Comparison of ENCODE assay signal across 8 cellular contexts in the genomic region with DNA sequence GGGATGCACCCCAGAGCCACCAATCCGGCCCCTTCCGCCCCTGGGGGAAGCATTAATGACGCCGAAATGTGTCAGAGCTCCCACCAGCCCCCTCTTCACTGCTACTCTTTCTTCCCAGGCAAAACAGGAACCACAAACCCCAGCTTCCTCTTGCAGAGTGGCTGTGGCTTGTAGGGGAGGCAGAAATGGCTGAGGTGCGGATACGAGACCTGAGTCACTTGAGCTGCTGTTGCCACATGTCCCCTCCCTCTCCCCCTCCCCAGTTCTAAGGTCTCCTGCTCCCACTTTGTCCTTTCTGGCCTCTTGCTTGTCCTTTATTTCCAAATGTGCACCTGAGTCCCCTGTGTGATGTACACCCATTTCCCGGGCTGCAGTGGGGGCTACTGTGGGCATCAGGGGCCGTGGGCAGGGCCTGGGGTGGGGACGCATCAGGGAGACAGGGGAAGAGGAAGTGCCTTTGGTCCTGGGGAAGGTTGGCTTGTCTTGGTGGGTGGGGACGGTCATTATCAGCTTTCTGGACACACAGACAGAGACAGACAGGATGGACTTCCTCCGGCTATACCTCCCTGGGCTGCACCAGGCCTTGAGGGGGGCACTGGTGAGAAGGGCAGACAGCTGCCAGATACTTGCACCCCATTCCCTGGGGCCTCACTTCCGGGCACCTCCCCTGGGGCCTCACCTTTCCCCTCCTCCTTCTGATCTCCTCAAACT. TPM values are rescaled to one million over a fixed set of nuclear protein-coding genes. Genes with fewer than 3 reads are reported as not detected.
DNase-seq lines count a peak whose midpoint lies in the region; ATAC-seq and TF ChIP-seq lines count a peak whose summit lies in the region.

A gene with protein sequence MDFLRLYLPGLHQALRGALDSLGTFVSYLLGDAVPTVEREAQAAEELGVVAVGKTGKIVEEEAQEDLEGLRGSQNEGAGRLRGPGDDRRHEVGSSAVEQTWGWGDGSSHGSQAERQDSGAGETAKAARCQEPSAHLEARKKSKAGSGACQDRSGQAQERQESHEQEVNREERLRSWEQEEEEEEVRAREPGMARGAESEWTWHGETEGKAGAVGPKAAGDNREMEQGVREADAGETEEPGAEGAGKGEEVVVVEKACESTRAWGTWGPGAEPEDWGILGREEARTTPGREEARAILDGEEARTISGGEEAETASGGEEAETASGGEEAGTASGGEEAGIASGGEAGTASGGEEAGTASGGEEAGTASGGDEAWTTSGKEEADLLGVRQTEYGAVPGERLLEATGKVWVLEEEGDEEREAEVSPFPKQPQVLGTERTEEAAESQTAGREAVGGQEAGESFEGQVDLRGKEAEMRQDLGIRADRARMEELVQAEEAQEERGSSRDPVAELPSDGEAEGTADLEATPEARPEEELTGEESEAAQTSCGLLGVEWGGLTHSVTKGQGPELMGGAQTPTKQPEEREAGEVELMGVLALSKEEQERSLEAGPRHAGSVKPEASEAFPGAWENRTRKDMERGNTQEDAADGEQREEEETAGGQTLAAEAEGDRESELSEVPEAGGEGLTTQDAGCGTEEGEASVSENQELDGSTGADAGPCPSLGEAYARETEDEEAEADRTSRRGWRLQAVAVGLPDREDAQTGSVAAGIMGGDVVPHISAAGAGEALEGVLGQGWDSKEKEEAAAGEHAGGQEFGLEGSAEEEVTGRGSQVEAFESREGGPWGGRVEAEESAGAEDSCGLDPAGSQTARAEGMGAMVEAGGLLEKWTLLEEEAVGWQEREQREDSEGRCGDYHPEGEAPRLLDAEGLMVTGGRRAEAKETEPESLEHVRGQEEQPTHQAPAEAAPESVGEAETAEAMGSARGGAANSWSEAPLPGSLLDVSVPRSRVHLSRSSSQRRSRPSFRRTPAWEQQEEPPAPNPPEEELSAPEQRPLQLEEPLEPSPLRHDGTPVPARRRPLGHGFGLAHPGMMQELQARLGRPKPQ (plus strand): TSS at position 503 of the 711 bp plus-strand sequence. CDS start 39 bp downstream, at position 542.

- H3K27me3 ChIP-seq in colonic mucosa (no peaks in the 10 kb centered on the region), thyroid gland (no peaks in the 10 kb centered on the region)

- peak; percentile 72 for DNase-seq in activated CD4-positive, CD25-positive, alpha-beta regulatory T cell treated with anti-CD3 and anti-CD28 coated beads, Interleukin-2, amount 50 U/mL, for 16 hours (ENCODE audit: low read depth, low spot score)
- DNase-seq in colonic mucosa = peak; percentile 80
- no peak for DNase-seq in NCI-H82 treated with DMSO at 0.1 percent for 48 hours (lab: John Stamatoyannopoulos, UW; ENCODE audit: unreplicated experiment)
- DNase-seq in thyroid gland = no peak
- DNase-seq in 8988T = no peak

- H3K36me3 ChIP-seq in colonic mucosa (no peaks in the 10 kb centered on the region), thyroid gland (no peaks in the 10 kb centered on the region)

- intact Hi-C loops in colonic mucosa (cut with DNase I) (no loop called here), thyroid gland (cut with DNase I) (loop anchor here (5.0 kb wide), 1 partner anchor 53 kb away; no protein-coding TSS in a partner anchor)

- H3K27ac ChIP-seq in colonic mucosa (peak within 1 kb of the TSS; percentile 86), skin epidermis (peak within 1 kb of the TSS in 20 of 21 experiments; percentile 31 to 100 (median 96)), thyroid gland (peak within 1 kb of the TSS in 1 of 3 donors; percentile 33)

- no peaks in the 10 kb centered on the region for H3K4me1 ChIP-seq in colonic mucosa
- H3K4me1 ChIP-seq in thyroid gland = peaks cover 11 to 17% of the 10 kb centered on the region in 2 donors

- H3K4me3 ChIP-seq in colonic mucosa = peak within 1 kb of the TSS; percentile 49
- H3K4me3 ChIP-seq in skin epidermis = peak within 1 kb of the TSS in 6 of 7 experiments; percentile 17 to 30 (median 20)
- H3K4me3 ChIP-seq in thyroid gland (replicated peaks in 1 of 3) = no peak within 1 kb of the TSS

- peak; percentile 40 for ATAC-seq in GM18520 (IDR thresholded peaks at IDR 0.05; ENCODE audit: unreplicated experiment)
- ATAC-seq in HG03432 (IDR thresholded peaks at IDR 0.05; ENCODE audit: unreplicated experiment) = peak; percentile 56

- H3K9me3 ChIP-seq in colonic mucosa = no peaks in the 10 kb centered on the region
- H3K9me3 ChIP-seq in thyroid gland = no peaks in the 10 kb centered on the region

- TF ChIP-seq CTCF in colonic mucosa (IDR thresholded peaks at IDR 0.05) = no peak
- no peak for TF ChIP-seq CTCF in thyroid gland (IDR thresholded peaks at IDR 0.05)

- peak within 1 kb of the TSS; percentile 79 to 99 for H3K9ac ChIP-seq in colonic mucosa (ENCODE audit: low read depth in 2 of 2, low read length in 2 of 2)

- no peak for TF ChIP-seq POLR2A in thyroid gland (IDR thresholded peaks at IDR 0.05)

- 75 to 77% methylated on average over 12 of the region's 12 CpGs for WGBS in thyroid gland, 2 donors

RNA-seq across cellular contexts. Expression of the gene that starts here (rescaled TPM):
- total RNA-seq in colonic mucosa (10 to 100 TPM; 60.8 to 87.4 TPM), thyroid gland (1 to 10 TPM in 2 of 4 donors, under 1 TPM in 2; 0.42 to 1.1 (median 0.78) TPM)

Comparison
In these comparisons a context has a peak if more than half of its experiments do, and no peak if none do; other contexts are left out.
1. RNA of the gene that starts here (total RNA-seq): 60.8 to 87.4 TPM in colonic mucosa; 0.42 to 1.1 TPM in thyroid gland; every median in the first group is over 10 times any median in the second.
2. DNase-seq: peak in activated CD4-positive, CD25-positive, alpha-beta regulatory T cell treated with anti-CD3 and anti-CD28 coated beads, Interleukin-2, amount 50 U/mL, for 16 hours (single experiment) and colonic mucosa (single experiment); none in NCI-H82 treated with DMSO at 0.1 percent for 48 hours (single experiment), thyroid gland (0 of 2) and 8988T (single experiment).
3. H3K4me3 ChIP-seq: peak in colonic mucosa (single experiment) and skin epidermis (6 of 7); none in thyroid gland (0 of 3).